Comparison of ENCODE assay signal across 10 cellular contexts in the genomic region with DNA sequence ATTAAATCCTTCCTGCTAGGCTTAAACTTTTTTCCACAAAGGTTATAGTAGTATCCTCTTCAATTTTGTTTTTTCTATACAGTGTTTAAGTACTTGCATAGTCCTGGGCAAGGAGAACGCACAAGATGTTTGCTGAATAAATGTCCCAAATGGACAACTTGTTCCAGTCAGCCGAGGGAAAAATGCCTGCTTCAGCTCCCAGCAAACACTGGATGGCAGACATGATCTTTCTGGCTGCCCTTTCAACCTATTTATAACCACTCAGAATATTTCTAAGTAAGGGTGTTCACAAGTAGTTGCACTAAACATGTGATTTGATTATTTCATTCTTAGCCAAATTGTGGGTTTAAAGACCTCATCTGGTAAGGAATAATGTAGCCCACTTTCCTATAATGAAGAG. TPM values are rescaled to one million over a fixed set of nuclear protein-coding genes. Genes with fewer than 3 reads are reported as not detected.
DNase-seq lines count a peak whose midpoint lies in the region; ATAC-seq and TF ChIP-seq lines count a peak whose summit lies in the region.
"Had no signal": no experiment of that assay in that cellular context is flagged by ENCODE, and none has a peak within 500 bp of the region (broad histone marks: within the 10 kb centered on the region; RNA-seq: fewer than 3 reads in every experiment).

No MANE protein-coding gene starts in this region.

- no peak overlapping the region for H3K4me2 ChIP-seq in neural cell (ENCODE audit: low read length)

- no peaks in the 10 kb centered on the region for H3K4me1 ChIP-seq in effector memory CD4-positive, alpha-beta T cell (ENCODE audit: control insufficient read depth, insufficient read depth, low read length, poor library complexity, severe bottlenecking)
- H3K4me1 ChIP-seq: vagina had no signal

- H3K79me2 ChIP-seq in neural cell (replicated peaks; ENCODE audit: insufficient read depth, low read length) = no peaks in the 10 kb centered on the region

- no peaks in the 10 kb centered on the region for H3K27me3 ChIP-seq in neural cell (ENCODE audit: insufficient read depth, low read depth, low read length)
- no peaks in the 10 kb centered on the region for H3K27me3 ChIP-seq in effector memory CD4-positive, alpha-beta T cell (replicated peaks; ENCODE audit: control insufficient read depth, insufficient read depth, low read length, poor library complexity, severe bottlenecking)
- H3K27me3 ChIP-seq: vagina had no signal

- H3K9me2 ChIP-seq in neural cell (ENCODE audit: insufficient read depth, low read length) = no peaks in the 10 kb centered on the region

- TF ChIP-seq RAD21 in neural cell (conservative IDR thresholded peaks at IDR 0.05) = peak; percentile 72

- H2AFZ ChIP-seq in neural cell (ENCODE audit: low read depth, low read length) = no peak overlapping the region

- TF ChIP-seq CTCF in NB4 (IDR thresholded peaks at IDR 0.05; ENCODE audit: low read depth, low read length) (no peak), neural cell (IDR thresholded peaks at IDR 0.05; ENCODE audit: poor library complexity, severe bottlenecking) (peak; percentile 66)

- no peak overlapping the region for H3K9ac ChIP-seq in neural cell (ENCODE audit: low read length)

- H3K36me3 ChIP-seq in neural cell (ENCODE audit: insufficient read depth, low read length) = peaks cover 3% of the 10 kb centered on the region
- H3K36me3 ChIP-seq in effector memory CD4-positive, alpha-beta T cell (ENCODE audit: control insufficient read depth, insufficient read depth, low read length) = no peaks in the 10 kb centered on the region

- DNase-seq in COR-L47 (lab: John Stamatoyannopoulos, UW) (peak; percentile 7), NB4 (ENCODE audit: low read depth) (peak; percentile 10), erythroblast (lab: John Stamatoyannopoulos, UW) (peak; percentile 3 to 21), left lobe of liver (ENCODE audit: low spot score) (no peak)
- DNase-seq in effector memory CD4-positive, alpha-beta T cell = no peak
- DNase-seq: activated CD4-positive, CD25-positive, alpha-beta regulatory T cell treated with anti-CD3 and anti-CD28 coated beads, Interleukin-2, amount 50 U/mL, for 72 hours had no signal

- no peak for TF ChIP-seq EP300 in neural cell (conservative IDR thresholded peaks at IDR 0.05; ENCODE audit: poor library complexity, severe bottlenecking)

- no peak overlapping the region for H3K27ac ChIP-seq in neural cell (ENCODE audit: low read length)
- no peak overlapping the region for H3K27ac ChIP-seq in effector memory CD4-positive, alpha-beta T cell (ENCODE audit: insufficient read depth, low read length, poor library complexity, severe bottlenecking)
- H3K27ac ChIP-seq: vagina had no signal

- no peak overlapping the region for H3K4me3 ChIP-seq in NB4 (ENCODE audit: low read depth, low read length)
- no peak overlapping the region for H3K4me3 ChIP-seq in neural cell (ENCODE audit: low read length)
- H3K4me3 ChIP-seq in effector memory CD4-positive, alpha-beta T cell (ENCODE audit: insufficient read depth, low read depth, low read length, poor library complexity, severe bottlenecking) = no peak overlapping the region
- H3K4me3 ChIP-seq: vagina had no signal

- H3K9me3 ChIP-seq in neural cell (ENCODE audit: low read length) = no peaks in the 10 kb centered on the region
- no peaks in the 10 kb centered on the region for H3K9me3 ChIP-seq in effector memory CD4-positive, alpha-beta T cell (ENCODE audit: control insufficient read depth, low read length)
- H3K9me3 ChIP-seq: vagina had no signal

- no peak for ATAC-seq in GM18505 (IDR thresholded peaks at IDR 0.05; ENCODE audit: unreplicated experiment)
- no peak for ATAC-seq in left lobe of liver
- ATAC-seq in GM21528 (IDR thresholded peaks at IDR 0.05; ENCODE audit: low FRiP score, unreplicated experiment) = no peak

- no peaks in the 10 kb centered on the region for H4K20me1 ChIP-seq in neural cell (ENCODE audit: insufficient read depth)

- H3F3A ChIP-seq in neural cell (ENCODE audit: insufficient read depth, low read length, poor library complexity, severe bottlenecking) = no peaks in the 10 kb centered on the region

- TF ChIP-seq POLR2A in NB4 (IDR thresholded peaks at IDR 0.05; ENCODE audit: extremely low read depth, insufficient read length) (no peak), erythroblast (IDR thresholded peaks at IDR 0.05; ENCODE audit: low read length) (no peak), GM18505 (IDR thresholded peaks at IDR 0.05; ENCODE audit: borderline replicate concordance, extremely low read depth, insufficient read depth, insufficient read length) (no peak)

TF ChIP-seq in neural cell, 6 proteins besides CTCF, POLR2A, EP300 and RAD21:
- TF ChIP-seq MXI1 (conservative IDR thresholded peaks at IDR 0.05; ENCODE audit: poor library complexity, severe bottlenecking) = no peak
- TF ChIP-seq SMC3 (conservative IDR thresholded peaks at IDR 0.05; ENCODE audit: poor library complexity) = peak; percentile 77
TF ChIP-seq in neural cell: peak in this region for 1.

RNA-seq across cellular contexts. Expression of gene GNB4, which starts 29.8 kb away (rescaled TPM):
- polyA plus RNA-seq in neural cell = 38.7 and 42.8 TPM in 2 replicates
- polyA minus RNA-seq in neural cell = 111 and 114 TPM in 2 replicates
- total RNA-seq in left lobe of liver = 3.3 TPM

Comparison
In these comparisons a context has a peak if more than half of its experiments do, and no peak if none do; other contexts are left out.
1. DNase-seq: peak in COR-L47 (single experiment), NB4 (single experiment) and erythroblast (2 of 2); none in left lobe of liver (single experiment) and effector memory CD4-positive, alpha-beta T cell (0 of 3).